7 cellular contexts compared by ENCODE assay signal in the genomic region with DNA sequence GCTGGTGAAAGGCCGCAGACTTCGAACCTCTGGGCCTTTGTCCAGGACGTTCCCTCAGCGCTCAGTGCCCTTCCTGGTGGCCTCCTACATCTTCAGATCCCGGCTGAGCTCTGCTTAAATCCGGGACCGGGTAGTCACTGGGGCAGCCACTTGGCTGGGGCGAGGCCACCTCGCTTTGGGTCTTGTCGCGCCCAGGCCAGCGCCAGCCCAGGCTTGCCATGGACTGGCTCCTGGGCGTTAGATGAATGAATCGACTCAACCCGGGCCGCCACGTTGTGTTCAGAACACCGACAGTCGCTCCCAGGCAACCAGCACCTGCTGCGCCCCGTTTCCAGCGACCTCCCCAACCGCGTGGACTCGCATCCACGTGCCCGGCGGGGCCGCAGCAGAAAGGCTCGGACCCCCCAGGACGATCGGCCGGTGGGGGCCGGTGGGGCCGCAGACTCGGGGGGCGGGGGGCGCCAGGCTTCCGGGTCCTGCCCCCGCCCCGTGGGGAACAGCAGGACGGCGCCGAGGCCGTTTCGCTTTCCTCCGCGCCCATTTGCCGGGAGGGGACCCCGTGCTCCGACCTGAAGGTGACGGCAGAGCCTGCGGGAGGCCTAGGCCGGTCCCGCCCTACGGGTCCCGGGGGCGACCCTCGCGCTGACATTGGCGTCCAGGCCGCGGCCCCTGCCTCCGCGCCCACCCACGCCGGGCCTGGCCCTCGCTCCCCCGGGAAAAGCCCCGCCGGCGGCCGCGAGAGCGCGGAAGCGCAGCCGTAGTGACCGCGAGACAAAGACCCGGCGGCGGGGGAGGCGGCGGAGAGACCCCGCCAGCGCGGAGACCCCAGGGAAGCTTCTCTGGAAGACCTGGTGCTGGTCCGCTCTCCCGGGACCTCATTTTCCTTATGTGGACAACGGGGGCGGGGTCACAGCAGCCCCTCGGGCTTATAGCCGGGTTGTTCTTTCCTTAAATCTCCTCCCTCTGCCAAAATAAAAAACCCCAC. TPM values are rescaled to one million over a fixed set of nuclear protein-coding genes. Genes with fewer than 3 reads are reported as not detected.
A peak's percentile ranks its signal among the peaks of the same experiment; 100 is the strongest.
DNase-seq lines count a peak whose midpoint lies in the region; ATAC-seq and TF ChIP-seq lines count a peak whose summit lies in the region.

No MANE protein-coding gene starts in this region.

- intact Hi-C loops in right cardiac atrium (cut with DNase I), result no loop called here

- TF ChIP-seq POLR2A in GM19193 (IDR thresholded peaks at IDR 0.05; ENCODE audit: extremely low read depth, insufficient read depth, insufficient read length), result peak; percentile 59

- DNase-seq in OCI-M1 (lab: John Stamatoyannopoulos, UW) (peak; percentile 71), right cardiac atrium (peak; percentile 59 to 79 (median 74)), skeletal muscle cell (ENCODE audit: low read depth) (no peak), NCI-H1105 (lab: John Stamatoyannopoulos, UW) (no peak)

- no peak overlapping the region for H3K27ac ChIP-seq in right cardiac atrium (ENCODE audit: low read length)

- 4% methylated on average over 94 of the region's 94 CpGs for WGBS in right cardiac atrium

- no peaks in the 10 kb centered on the region for H3K9me3 ChIP-seq in right cardiac atrium (ENCODE audit: control insufficient read depth, low read length)

- H3K4me3 ChIP-seq in right cardiac atrium (ENCODE audit: low read length) (peak overlapping the region; percentile 97), skeletal muscle cell (ENCODE audit: low read depth, low read length) (peak overlapping the region; percentile 49)

- peak; percentile 69 to 70 for ATAC-seq in right cardiac atrium
- no peak for ATAC-seq in GM18520 (IDR thresholded peaks at IDR 0.05; ENCODE audit: unreplicated experiment)

- peak overlapping the region; percentile 41 for H3K27ac Mint-ChIP-seq in activated naive CD4-positive, alpha-beta T cell treated with anti-CD3 and anti-CD28 coated beads, Interleukin-2, amount 50 U/mL, for 24 hours

- H3K36me3 Mint-ChIP-seq in activated naive CD4-positive, alpha-beta T cell treated with anti-CD3 and anti-CD28 coated beads, Interleukin-2, amount 50 U/mL, for 24 hours, result no peaks in the 10 kb centered on the region

- H3K9me3 Mint-ChIP-seq in activated naive CD4-positive, alpha-beta T cell treated with anti-CD3 and anti-CD28 coated beads, Interleukin-2, amount 50 U/mL, for 24 hours, result no peaks in the 10 kb centered on the region

- peak overlapping the region; percentile 78 for H3K4me3 Mint-ChIP-seq in activated naive CD4-positive, alpha-beta T cell treated with anti-CD3 and anti-CD28 coated beads, Interleukin-2, amount 50 U/mL, for 24 hours

- H3K27me3 ChIP-seq in right cardiac atrium (ENCODE audit: control insufficient read depth, insufficient read depth), result no peaks in the 10 kb centered on the region

- no peaks in the 10 kb centered on the region for H3K4me1 ChIP-seq in right cardiac atrium (ENCODE audit: control insufficient read depth, insufficient read depth, low read length)

- no peaks in the 10 kb centered on the region for H3K4me1 Mint-ChIP-seq in activated naive CD4-positive, alpha-beta T cell treated with anti-CD3 and anti-CD28 coated beads, Interleukin-2, amount 50 U/mL, for 24 hours

- no peaks in the 10 kb centered on the region for H3K27me3 Mint-ChIP-seq in activated naive CD4-positive, alpha-beta T cell treated with anti-CD3 and anti-CD28 coated beads, Interleukin-2, amount 50 U/mL, for 24 hours

RNA-seq across cellular contexts. Expression of gene RCOR1, which starts 37.3 kb away (rescaled TPM):
- 10 to 100 TPM; 12.2 to 14.4 (median 13.6) TPM for total RNA-seq in right cardiac atrium
- 4.4 TPM for polyA plus RNA-seq in right cardiac atrium

RNA-seq across cellular contexts. Expression of gene ANKRD9, which starts 45.6 kb away (rescaled TPM):
- 100 to 1,000 TPM; 115 to 134 (median 125) TPM for total RNA-seq in right cardiac atrium
- 43.1 TPM for polyA plus RNA-seq in right cardiac atrium

Comparison
In these comparisons a context has a peak if more than half of its experiments do, and no peak if none do; other contexts are left out.
1. DNase-seq: peak in OCI-M1 (single experiment) and right cardiac atrium (3 of 3); none in skeletal muscle cell (single experiment) and NCI-H1105 (single experiment).